8 cellular contexts compared by ENCODE assay signal in genomic region chr9:111759762-111760639, GRCh38. TPM values are rescaled to one million over a fixed set of nuclear protein-coding genes. Genes with fewer than 3 reads are reported as not detected.
DNase-seq lines count a peak whose midpoint lies in the region; ATAC-seq lines count a peak whose summit lies in the region.

No MANE protein-coding gene starts in this region.

- no peaks in the 10 kb centered on the region for H3K27me3 Mint-ChIP-seq in central memory CD8-positive, alpha-beta T cell

- H3K27ac ChIP-seq in GM23248, result peak overlapping the region; percentile 49

- peak overlapping the region; percentile 52 for H3K4me2 ChIP-seq in GM23248 (ENCODE audit: unreplicated experiment)

- H3K4me3 Mint-ChIP-seq in central memory CD8-positive, alpha-beta T cell, result no peak overlapping the region

- H3K4me3 ChIP-seq in GM23248, result peak overlapping the region; percentile 10; the same call in 1 of the 2 replicates

- 15 to 32% methylated on average over 2 of the region's 2 CpGs for WGBS in GM23248 (ENCODE audit: low coverage in 1 of 2, low lambda C conversion rate in 2 of 2, missing lambda C conversion rate in 2 of 2), 2 experiments

- H3K4me1 Mint-ChIP-seq in central memory CD8-positive, alpha-beta T cell, result no peaks in the 10 kb centered on the region

- no peaks in the 10 kb centered on the region for H3K36me3 ChIP-seq in GM23248 (ENCODE audit: low read depth)

- in situ Hi-C loops in GM23248 (cut with MboI), result loop anchor here (5.0 to 10.0 kb wide), 2 partner anchors 317 to 595 kb away; no protein-coding TSS in a partner anchor

- H3K9ac ChIP-seq in GM23248, result peak overlapping the region; percentile 44

- H3K9me3 Mint-ChIP-seq in central memory CD8-positive, alpha-beta T cell, result no peaks in the 10 kb centered on the region

- H3K9me3 ChIP-seq in GM23248 (ENCODE audit: low read depth), result no peaks in the 10 kb centered on the region

- DNase-seq in DMS79 (lab: John Stamatoyannopoulos, UW), result peak; percentile 39
- DNase-seq in GM23248, result peak; percentile 83
- DNase-seq in NCI-H128 (lab: John Stamatoyannopoulos, UW; ENCODE audit: unreplicated experiment), result peak; percentile 27
- peak; percentile 33 for DNase-seq in SKM-1 treated with dmso at 0.1 percent for 144 hours (lab: John Stamatoyannopoulos, UW; ENCODE audit: unreplicated experiment)
- peak in 1 of 2 donors; percentile 47 for DNase-seq in central memory CD8-positive, alpha-beta T cell (ENCODE audit: low spot score in 2 of 2)
- peak; percentile 91 for DNase-seq in kidney tubule cell (ENCODE audit: low spot score)
- DNase-seq in stimulated activated CD4-positive, alpha-beta T cell treated with anti-CD3 and anti-CD28 coated beads, TNF-alpha, amount 100 ng/mL, for 24 hours (ENCODE audit: low read depth in 3 of 3), result peak in 2 of 3 experiments; percentile 11 to 42
- no peak for DNase-seq in activated effector memory CD4-positive, alpha-beta T cell treated with Interleukin-2 at 50 U/mL for 16 hours

- no peaks in the 10 kb centered on the region for H3K27me3 ChIP-seq in GM23248 (replicated peaks; ENCODE audit: insufficient read depth)

- H3K27ac Mint-ChIP-seq in central memory CD8-positive, alpha-beta T cell (ENCODE audit: low read depth), result no peak overlapping the region

- H3F3A ChIP-seq in GM23248 (ENCODE audit: insufficient read depth), result no peaks in the 10 kb centered on the region

- peaks cover 13% of the 10 kb centered on the region for H3K79me2 ChIP-seq in GM23248 (ENCODE audit: insufficient read depth)

- peak overlapping the region; percentile 80 for H2AFZ ChIP-seq in GM23248

- H4K20me1 ChIP-seq in GM23248 (ENCODE audit: insufficient read depth), result no peaks in the 10 kb centered on the region

- peaks cover 34% of the 10 kb centered on the region for H3K4me1 ChIP-seq in GM23248 (ENCODE audit: insufficient read depth)

- no peaks in the 10 kb centered on the region for H3K36me3 Mint-ChIP-seq in central memory CD8-positive, alpha-beta T cell (ENCODE audit: insufficient read depth)

- no peaks in the 10 kb centered on the region for H3K9me2 ChIP-seq in GM23248 (ENCODE audit: insufficient read depth)

- ATAC-seq in central memory CD8-positive, alpha-beta T cell (replicated peaks; ENCODE audit: extremely low read depth, poor library complexity, severe bottlenecking), result peak; percentile 56

RNA-seq across cellular contexts. Expression of gene SHOC1, which starts 34.7 kb away (rescaled TPM):
- not detected in 2 replicates for total RNA-seq in GM23248 (2014; rRNA removed; shearing (Covaris generic))
- 0.09 and 0.11 TPM in 2 replicates for polyA plus RNA-seq in GM23248 (2016; fragmentation: Nextera tagmentation; extraction: Ambion mirVana)
